24 cellular contexts compared by ENCODE assay signal in the genomic region with DNA sequence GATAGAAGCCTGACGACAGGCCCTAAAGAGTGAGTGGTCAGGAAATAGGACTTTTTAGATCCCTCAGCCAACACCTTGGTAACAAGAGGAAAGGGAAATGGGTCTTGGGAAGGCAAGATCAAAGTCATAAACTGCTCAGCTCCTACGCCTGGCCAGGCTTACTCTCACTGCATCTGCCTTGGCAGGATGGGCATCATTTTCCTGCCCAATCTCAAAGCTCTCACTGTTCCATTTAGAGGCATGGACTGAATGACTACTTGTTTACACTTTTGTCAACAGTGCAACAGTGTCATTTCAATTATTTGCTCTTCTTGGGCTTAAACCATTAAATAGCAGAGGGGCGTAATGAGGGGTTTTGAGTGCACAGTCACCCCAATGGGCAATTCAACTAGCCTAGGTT.
"Had no signal": no experiment of that assay in that cellular context is flagged by ENCODE, and none has a peak within 500 bp of the region (broad histone marks: within the 10 kb centered on the region; RNA-seq: fewer than 3 reads in every experiment).

No MANE protein-coding gene starts in this region.

- H3K36me3 ChIP-seq: breast epithelium, esophagus squamous epithelium, right atrium auricular region, tibial nerve had no signal

- H3K27me3 ChIP-seq: breast epithelium, esophagus squamous epithelium, right atrium auricular region, tibial nerve had no signal

- DNase-seq: activated CD4-positive, alpha-beta T cell treated with anti-CD3 and anti-CD28 coated beads, Interleukin-2, amount 10 ng/mL, durations not matched to agents 7 days and 5 days; activated CD8-positive, alpha-beta memory T cell treated with anti-CD3 and anti-CD28 coated beads for 24 hours; activated CD8-positive, alpha-beta memory T cell treated with anti-CD3 and anti-CD28 coated beads, Interleukin-2, amount 50 U/mL, for 48 hours; activated effector memory CD4-positive, alpha-beta T cell treated with anti-CD3 and anti-CD28 coated beads, Interleukin-2, amount 50 U/mL, for 16 hours; activated naive CD4-positive, alpha-beta T cell treated with anti-CD3 and anti-CD28 coated beads, Interleukin-2, amount 50 U/mL, for 16 hours; activated T-cell treated with anti-CD3 and anti-CD28 coated beads, Interleukin-2, amount 50 U/mL, for 48 hours; cerebellar nuclear complex; dermis blood vessel endothelial cell; effector memory CD8-positive, alpha-beta T cell; esophagus squamous epithelium; islet precursor cell; nephron progenitor cell; occipital lobe; stimulated activated CD4-positive, alpha-beta T cell treated with anti-CD3 and anti-CD28 coated beads, Interleukin-12 subunit alpha, Interleukin-12 subunit beta, amount 100 ng/mL, for 4 hours; stimulated activated CD4-positive, alpha-beta T cell treated with anti-CD3 and anti-CD28 coated beads, Interleukin-1b, Interleukin-23, amount 100 ng/mL, for 48 hours; stimulated activated CD8-positive, alpha-beta memory T cell treated with anti-CD3 and anti-CD28 coated beads, Interleukin-4, amount 100 ng/mL, for 48 hours; stimulated activated naive CD4-positive, alpha-beta T cell had no signal

- H3K4me3 ChIP-seq: breast epithelium, esophagus squamous epithelium, lung, right atrium auricular region, tibial nerve had no signal

- H3K27ac ChIP-seq: breast epithelium, esophagus squamous epithelium, right atrium auricular region, tibial nerve had no signal

- H3K9me3 ChIP-seq: breast epithelium, esophagus squamous epithelium, right atrium auricular region, tibial nerve had no signal

- FAIRE-seq: astrocyte, urothelium cell line had no signal

- H3K4me1 ChIP-seq: breast epithelium, esophagus squamous epithelium, right atrium auricular region, tibial nerve had no signal

- ATAC-seq: effector memory CD8-positive, alpha-beta T cell; left lobe of liver had no signal
